In the genomic region with DNA sequence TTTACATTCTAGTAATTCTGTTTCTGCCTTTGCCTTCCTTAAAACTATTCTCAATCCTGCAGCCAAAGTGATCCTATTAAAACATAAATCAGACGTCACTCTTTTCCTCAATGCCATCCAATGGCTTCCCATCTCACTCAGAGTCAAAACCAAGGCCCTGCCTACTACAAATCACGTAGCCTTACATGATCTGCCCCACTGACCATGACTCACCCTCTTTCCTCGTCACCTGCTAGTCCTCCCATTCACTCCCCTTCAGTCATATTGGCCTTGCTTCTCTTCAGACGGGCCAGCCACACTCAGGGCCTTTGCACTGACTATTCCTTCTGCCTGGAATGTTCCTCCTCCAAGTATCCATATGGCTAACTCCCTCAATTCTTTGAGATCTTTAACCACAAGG, we compare ENCODE assay signal across 8 cellular contexts. TPM values are rescaled to one million over a fixed set of nuclear protein-coding genes. Genes with fewer than 3 reads are reported as not detected.
DNase-seq lines count a peak whose midpoint lies in the region; ATAC-seq and TF ChIP-seq lines count a peak whose summit lies in the region.

No MANE protein-coding gene starts in this region.

- peak; percentile 80 for DNase-seq in A172 (ENCODE audit: low spot score)
- peak; percentile 25 to 45 for DNase-seq in activated T-cell treated with anti-CD3 and anti-CD28 coated beads, Interleukin-2, amount 50 U/mL, for 48 hours
- no peak for DNase-seq in lower lobe of right lung
- no peak for DNase-seq in SK-N-DZ (ENCODE audit: low spot score)
- DNase-seq in HAP-1 (ENCODE audit: low spot score in 2 of 2), result no peak
- DNase-seq in NOMO-1 treated with dmso at 0.1 percent for 144 hours (lab: John Stamatoyannopoulos, UW; ENCODE audit: unreplicated experiment), result no peak

- no peak overlapping the region for H3K4me3 ChIP-seq in lower lobe of right lung
- H3K4me3 ChIP-seq in HAP-1, result no peak overlapping the region

- no peaks in the 10 kb centered on the region for H3K27me3 ChIP-seq in lower lobe of right lung (ENCODE audit: low read depth)
- no peaks in the 10 kb centered on the region for H3K27me3 ChIP-seq in HAP-1 (ENCODE audit: low read depth)

- no peaks in the 10 kb centered on the region for H3K36me3 ChIP-seq in lower lobe of right lung
- H3K36me3 ChIP-seq in HAP-1 (replicated peaks), result no peaks in the 10 kb centered on the region

- H3K4me1 ChIP-seq in lower lobe of right lung, result no peaks in the 10 kb centered on the region
- H3K4me1 ChIP-seq in HAP-1, result no peaks in the 10 kb centered on the region

- in situ Hi-C loops in HAP-1 (cut with MboI; ENCODE audit: low sequenced_read_pairs), result no loop called here

- intact Hi-C loops in lower lobe of right lung (cut with DNase I), result no loop called here

- no peak overlapping the region for H3K27ac ChIP-seq in lower lobe of right lung

- peak; percentile 49 for ATAC-seq in GM18870 (IDR thresholded peaks at IDR 0.05; ENCODE audit: unreplicated experiment)
- peak; percentile 63 for ATAC-seq in HG03060 (IDR thresholded peaks at IDR 0.05; ENCODE audit: low read depth, unreplicated experiment)
- ATAC-seq in lower lobe of right lung, result no peak

- H3K9me3 ChIP-seq in lower lobe of right lung, result no peaks in the 10 kb centered on the region
- no peaks in the 10 kb centered on the region for H3K9me3 ChIP-seq in HAP-1

- no peak for TF ChIP-seq CTCF in lower lobe of right lung (IDR thresholded peaks at IDR 0.05)

RNA-seq across cellular contexts. Expression of gene DMXL1, which starts 39.0 kb away (rescaled TPM):
- total RNA-seq in A172 (2014; rRNA removed; shearing (Covaris generic)), result 21.7 and 35.5 TPM in 2 replicates
- 56.4 TPM for total RNA-seq in lower lobe of right lung
- 19.1 and 19.9 TPM in 2 replicates for polyA plus RNA-seq in SK-N-DZ (2014; cell fraction: cytosol; rRNA removed)
- polyA plus RNA-seq in SK-N-DZ (2014; cell fraction: nucleus; rRNA removed), result 13.4 and 16.8 TPM in 2 replicates

RNA-seq across cellular contexts. Expression of gene DTWD2, which starts 43.6 kb away (rescaled TPM):
- total RNA-seq in A172 (2014; rRNA removed; shearing (Covaris generic)), result 20.1 and 21.1 TPM in 2 replicates
- 9.0 TPM for total RNA-seq in lower lobe of right lung
- 4.6 and 5.8 TPM in 2 replicates for polyA plus RNA-seq in SK-N-DZ (2014; cell fraction: cytosol; rRNA removed)
- 1.6 and 1.8 TPM in 2 replicates for polyA plus RNA-seq in SK-N-DZ (2014; cell fraction: nucleus; rRNA removed)

Comparison
In these comparisons a context has a peak if more than half of its experiments do, and no peak if none do; other contexts are left out.
1. DNase-seq: peak in A172 (single experiment) and activated T-cell treated with anti-CD3 and anti-CD28 coated beads, Interleukin-2, amount 50 U/mL, for 48 hours (2 of 2); none in lower lobe of right lung (single experiment), SK-N-DZ (single experiment), HAP-1 (0 of 2) and NOMO-1 treated with dmso at 0.1 percent for 144 hours (single experiment).
2. ATAC-seq: peak in GM18870 (single experiment) and HG03060 (single experiment); none in lower lobe of right lung (0 of 2).